In genomic region chr15:31228980-31229826, GRCh38 we compare ENCODE assay signal across 8 cellular contexts.
DNase-seq lines count a peak whose midpoint lies in the region; ATAC-seq, FAIRE-seq and TF ChIP-seq lines count a peak whose summit lies in the region.

No MANE protein-coding gene starts in this region.

- peak overlapping the region; percentile 86 for H3K4me3 ChIP-seq in GM12878

- H3K79me2 ChIP-seq in GM12878 (ENCODE audit: control insufficient read depth, insufficient read depth, low read length) = peaks cover 42% of the 10 kb centered on the region

- BruUV-seq in GM12878 (replicated peaks; lab: Mats Ljungman, UMichigan) = no TSS peak

- peak; percentile 41 for DNase-seq in CD14-positive monocyte (ENCODE audit: low spot score)
- peak; percentile 91 for DNase-seq in GM12878 (ENCODE audit: low read depth, low spot score)
- DNase-seq in COLO668 (lab: John Stamatoyannopoulos, UW; ENCODE audit: unreplicated experiment) = no peak
- no peak for DNase-seq in naive thymus-derived CD8-positive, alpha-beta T cell
- DNase-seq in activated CD4-positive, alpha-beta T cell treated with anti-CD3 and anti-CD28 coated beads, Interleukin-2, amount 50 U/mL, for 48 hours = no peak
- DNase-seq in activated CD8-positive, alpha-beta memory T cell treated with anti-CD3 and anti-CD28 coated beads for 24 hours = no peak

- TF ChIP-seq CTCF in CD14-positive monocyte (IDR thresholded peaks at IDR 0.05) = no peak
- no peak for TF ChIP-seq CTCF in GM12878 (IDR thresholded peaks at IDR 0.05 in 2 of 3, conservative IDR thresholded peaks at IDR 0.05 in 1 of 3; ENCODE audit: control insufficient read depth in 2 of 3, extremely low read depth in 1 of 3, insufficient read depth in 1 of 3, low read depth in 3 of 3, low read length in 3 of 3)

- TF ChIP-seq EP300 in GM12878 (IDR thresholded peaks at IDR 0.05; ENCODE audit: borderline replicate concordance in 1 of 2, control insufficient read depth in 1 of 2, low read depth in 2 of 2, low read length in 2 of 2) = 0 out of 4 replicates have a peak, but pooled peaks of 1 of the 2 experiments have one; percentile 27

- TF ChIP-seq POLR2A in GM12878 (IDR thresholded peaks at IDR 0.05; ENCODE audit: low read depth, low read length) = peak; percentile 85

- H4K20me1 ChIP-seq in GM12878 (ENCODE audit: control insufficient read depth, insufficient read depth) = no peaks in the 10 kb centered on the region

- intact Hi-C loops in CD14-positive monocyte (cut with micrococcal nuclease) = no loop called here
- intact Hi-C loops in GM12878 (cut with micrococcal nuclease; ENCODE audit: unreplicated experiment) = loop anchor here (1.0 to 5.0 kb wide), 3 partner anchors 34 to 208 kb away; partner anchors contain the start of gene KLF13

- peak overlapping the region; percentile 93 for H3K9ac ChIP-seq in GM12878 (ENCODE audit: control insufficient read depth, insufficient read depth, low read length)

- ATAC-seq in GM19035 (IDR thresholded peaks at IDR 0.05; ENCODE audit: unreplicated experiment) (peak; percentile 62), HG03039 (IDR thresholded peaks at IDR 0.05; ENCODE audit: unreplicated experiment) (peak; percentile 70), GM12878 (peak; percentile 83)
- ATAC-seq in naive thymus-derived CD8-positive, alpha-beta T cell = no peak

- CTCF ChIA-PET in GM12878 (lab: Yijun Ruan, JAX) = interaction anchor here (0.6 to 5.8 kb wide), 15 partner anchors 12 to 338 kb away, joined by 3 to 66 read pairs (median 5); no protein-coding TSS in a partner anchor

- no peaks in the 10 kb centered on the region for H3K9me3 ChIP-seq in GM12878 (replicated peaks; ENCODE audit: control insufficient read depth, insufficient read depth, low read length)

- H3K27ac Mint-ChIP-seq in CD14-positive monocyte = no peak overlapping the region
- no peak overlapping the region for H3K27ac Mint-ChIP-seq in naive thymus-derived CD8-positive, alpha-beta T cell

- peaks cover 0 to 5% (median 4%) of the 10 kb centered on the region in 3 donors for H3K27me3 Mint-ChIP-seq in CD14-positive monocyte (ENCODE audit: low read depth in 3 of 3)
- no peaks in the 10 kb centered on the region for H3K27me3 Mint-ChIP-seq in naive thymus-derived CD8-positive, alpha-beta T cell

- RAD21 ChIA-PET in GM12878 (lab: Charles Lee; ENCODE audit: unreplicated experiment) = interaction anchor here (0.7 to 9.7 kb wide), 19 partner anchors 12 to 278 kb away, joined by 3 to 169 read pairs (median 6); partner anchors contain the start of gene KLF13

- H3K27ac ChIP-seq in GM12878 (ENCODE audit: control insufficient read depth, insufficient read depth) = peak overlapping the region; percentile 80

- H3K27me3 ChIP-seq in GM12878 (replicated peaks in 1 of 2; ENCODE audit: control insufficient read depth in 2 of 2, insufficient read depth in 2 of 2, low read length in 1 of 2) = no peaks in the 10 kb centered on the region

- in situ Hi-C loops in GM12878 (cut with MboI) = loop anchor here (5.0 kb wide), 1 partner anchor 103 kb away; no protein-coding TSS in a partner anchor

- H3K4me3 Mint-ChIP-seq in CD14-positive monocyte = no peak overlapping the region
- peak overlapping the region in 1 of 10 donors; percentile 53 for H3K4me3 Mint-ChIP-seq in naive thymus-derived CD8-positive, alpha-beta T cell

- POLR2A ChIA-PET in GM12878 (lab: Charles Lee) = interaction anchor here (0.5 to 6.7 kb wide), 17 partner anchors 9 to 1924 kb away, joined by 3 to 111 read pairs (median 5); partner anchors contain the start of gene KLF13
- POLR2A ChIA-PET in naive thymus-derived CD8-positive, alpha-beta T cell (lab: Charles Lee) = interaction anchor here (0.7 to 1.5 kb wide), 4 partner anchors 12 to 126 kb away, joined by 3 to 4 read pairs (median 3); no protein-coding TSS in a partner anchor

- peaks cover 60% of the 10 kb centered on the region for H3K4me1 Mint-ChIP-seq in CD14-positive monocyte
- H3K4me1 Mint-ChIP-seq in naive thymus-derived CD8-positive, alpha-beta T cell = peaks cover 10 to 56% (median 13%) of the 10 kb centered on the region in 4 donors

- H3K36me3 Mint-ChIP-seq in CD14-positive monocyte = peaks cover 3% of the 10 kb centered on the region in 2 donors
- no peaks in the 10 kb centered on the region for H3K36me3 Mint-ChIP-seq in naive thymus-derived CD8-positive, alpha-beta T cell

- no peak for TF ChIP-seq RAD21 in GM12878 (IDR thresholded peaks at IDR 0.05; ENCODE audit: insufficient read depth, low read depth, low read length)

- H3K9me3 Mint-ChIP-seq in CD14-positive monocyte = peaks cover 0 to 8% (median 3%) of the 10 kb centered on the region in 7 donors
- H3K9me3 Mint-ChIP-seq in naive thymus-derived CD8-positive, alpha-beta T cell = peaks cover 0 to 1% (median 0%) of the 10 kb centered on the region in 9 donors

- H2AFZ ChIP-seq in GM12878 (ENCODE audit: control insufficient read depth, low read depth, low read length) = peak overlapping the region; percentile 17; the same call in 1 of the 2 replicates

- SMC1A ChIA-PET in GM12878 (lab: Charles Lee; ENCODE audit: uncharacterized antibody, unreplicated experiment) = interaction anchor here (0.8 to 8.6 kb wide), 22 partner anchors 8 to 258 kb away, joined by 3 to 152 read pairs (median 5); partner anchors contain the start of gene KLF13

- H3K36me3 ChIP-seq in GM12878 (ENCODE audit: control insufficient read depth in 2 of 2, insufficient read depth in 2 of 2, low read length in 1 of 2) = peaks cover 0 to 3% of the 10 kb centered on the region in 2 experiments; a peak in 1 of 4 replicates

- peak overlapping the region; percentile 99 for H3K4me2 ChIP-seq in GM12878 (ENCODE audit: control insufficient read depth, insufficient read depth)

- peak; percentile 7 for FAIRE-seq in GM12878 (lab: Jason Lieb, UNC)

- peaks cover 37% of the 10 kb centered on the region for H3K4me1 ChIP-seq in GM12878 (ENCODE audit: control insufficient read depth, insufficient read depth, low read length)

- WGBS in GM12878 (ENCODE audit: insufficient coverage, insufficient replicate concordance, low lambda C conversion rate, missing lambda C conversion rate) = 2% methylated on average over 8 of the region's 8 CpGs

TF ChIP-seq in GM12878, 131 proteins besides CTCF, POLR2A, EP300 and RAD21 (continues in another document):
- TF ChIP-seq IKZF2 (IDR thresholded peaks at IDR 0.05) (no peak; a peak in 2 of 4 replicates), ZNF384 (IDR thresholded peaks at IDR 0.05; ENCODE audit: borderline replicate concordance, low read depth, low read length) (no peak), TCF7 (IDR thresholded peaks at IDR 0.05; ENCODE audit: borderline replicate concordance) (no peak), BACH1 (IDR thresholded peaks at IDR 0.05; ENCODE audit: borderline replicate concordance) (peak; percentile 67; the same call in 1 of the 2 replicates), MTA3 (IDR thresholded peaks at IDR 0.05; ENCODE audit: borderline replicate concordance, low read length) (no peak), BRCA1 (IDR thresholded peaks at IDR 0.05; ENCODE audit: low read depth, low read length) (no peak), SRF (IDR thresholded peaks at IDR 0.05; ENCODE audit: low read depth in 2 of 2, low read length in 2 of 2) (no peak), ZNF24 (IDR thresholded peaks at IDR 0.05) (no peak), CREM (IDR thresholded peaks at IDR 0.05; ENCODE audit: low read depth) (no peak), CBX5 (IDR thresholded peaks at IDR 0.05; ENCODE audit: low read depth) (no peak), RBBP5 (conservative IDR thresholded peaks at IDR 0.05) (no peak), REST (IDR thresholded peaks at IDR 0.05; ENCODE audit: low read depth, low read length) (no peak), RFX5 (IDR thresholded peaks at IDR 0.05; ENCODE audit: low read depth, low read length) (no peak), USF2 (IDR thresholded peaks at IDR 0.05; ENCODE audit: borderline replicate concordance, low read depth, low read length) (no peak), KAT2A (conservative IDR thresholded peaks at IDR 0.05; ENCODE audit: control insufficient read depth, low read depth, low read length) (no peak), STAT1 (conservative IDR thresholded peaks at IDR 0.05) (no peak), TBL1XR1 (IDR thresholded peaks at IDR 0.05; ENCODE audit: low read depth, low read length) (no peak), SUZ12 (IDR thresholded peaks at IDR 0.05; ENCODE audit: unreplicated experiment) (no peak), CHD4 (IDR thresholded peaks at IDR 0.05) (no peak), CREB1 (IDR thresholded peaks at IDR 0.05; ENCODE audit: low read depth) (no peak; the same call in 1 of the 2 replicates)

Comparison
In these comparisons a context has a peak if more than half of its experiments do, and no peak if none do; other contexts are left out.
1. DNase-seq: peak in CD14-positive monocyte (single experiment) and GM12878 (single experiment); none in COLO668 (single experiment), naive thymus-derived CD8-positive, alpha-beta T cell (0 of 10), activated CD4-positive, alpha-beta T cell treated with anti-CD3 and anti-CD28 coated beads, Interleukin-2, amount 50 U/mL, for 48 hours (0 of 2) and activated CD8-positive, alpha-beta memory T cell treated with anti-CD3 and anti-CD28 coated beads for 24 hours (single experiment).
2. ATAC-seq: peak in GM19035 (single experiment), HG03039 (single experiment) and GM12878 (single experiment); none in naive thymus-derived CD8-positive, alpha-beta T cell (0 of 2).